In genomic region chr2:1140389-1141003, GRCh38 we compare ENCODE assay signal across 9 cellular contexts.
A peak's percentile ranks its signal among the peaks of the same experiment; 100 is the strongest.
DNase-seq lines count a peak whose midpoint lies in the region; ATAC-seq and TF ChIP-seq lines count a peak whose summit lies in the region.
"Had no signal": no experiment of that assay in that cellular context is flagged by ENCODE, and none has a peak within 500 bp of the region (broad histone marks: within the 10 kb centered on the region; RNA-seq: fewer than 3 reads in every experiment).

No MANE protein-coding gene starts in this region.

- no peak overlapping the region for H3K9ac ChIP-seq in liver (ENCODE audit: low read depth in 1 of 2, low read length in 2 of 2)

- H3K9me3 ChIP-seq in liver (ENCODE audit: control insufficient read depth in 4 of 4, low read length in 3 of 4) (no peaks in the 10 kb centered on the region), tibial nerve (no peaks in the 10 kb centered on the region)
- H3K9me3 ChIP-seq: SJSA1 had no signal

- intact Hi-C loops in lower leg skin (cut with DNase I; ENCODE audit: low total_unique reads) = no loop called here

- H3K27ac Mint-ChIP-seq in brain = no peak overlapping the region

- H3K27me3 Mint-ChIP-seq in brain = peaks cover 4% of the 10 kb centered on the region

- TF ChIP-seq RAD21 in liver (IDR thresholded peaks at IDR 0.05) = peak in 1 of 2 donors; percentile 51

- H3K4me1 ChIP-seq in liver (ENCODE audit: control insufficient read depth in 4 of 4, insufficient read depth in 4 of 4, low read length in 3 of 4) (no peaks in the 10 kb centered on the region), tibial nerve (peaks cover 0 to 4% (median 0%) of the 10 kb centered on the region in 4 donors)

- TF ChIP-seq CTCF in brain (conservative IDR thresholded peaks at IDR 0.05) = peak; percentile 59 to 80
- peak; percentile 69 for TF ChIP-seq CTCF in liver (IDR thresholded peaks at IDR 0.05; ENCODE audit: low read depth, low read length, missing input control)
- peak; percentile 37 to 70 (median 66) for TF ChIP-seq CTCF in tibial nerve (IDR thresholded peaks at IDR 0.05)
- no peak for TF ChIP-seq CTCF in lower leg skin (IDR thresholded peaks at IDR 0.05)

- H3K36me3 ChIP-seq in liver (ENCODE audit: control insufficient read depth in 4 of 4, insufficient read depth in 3 of 4, low read depth in 1 of 4, low read length in 3 of 4) = no peaks in the 10 kb centered on the region
- no peaks in the 10 kb centered on the region for H3K36me3 ChIP-seq in tibial nerve
- H3K36me3 ChIP-seq: SJSA1 had no signal

- DNase-seq in ELF-1 (ENCODE audit: low read depth, low spot score) (peak; percentile 89), SK-N-DZ (ENCODE audit: low spot score) (peak; percentile 17), tibial nerve (ENCODE audit: low spot score in 2 of 2) (no peak), lower leg skin (ENCODE audit: low spot score in 2 of 2) (no peak)

- peaks cover 3 to 9% (median 4%) of the 10 kb centered on the region in 5 experiments for H3K9me3 Mint-ChIP-seq in brain

- H3K27ac ChIP-seq in liver (ENCODE audit: low read depth in 1 of 2, low read length in 2 of 2) = no peak overlapping the region
- H3K27ac ChIP-seq in tibial nerve = peak overlapping the region in 1 of 4 donors; percentile 61
- H3K27ac ChIP-seq: SJSA1 had no signal

- H3K36me3 Mint-ChIP-seq in brain = peaks cover 8% of the 10 kb centered on the region

- H3K4me3 ChIP-seq in liver (ENCODE audit: low read depth in 1 of 3, low read length in 3 of 3) = no peak overlapping the region
- no peak overlapping the region for H3K4me3 ChIP-seq in tibial nerve
- H3K4me3 ChIP-seq in lower leg skin (ENCODE audit: low read depth, poor library complexity, severe bottlenecking) = no peak overlapping the region
- H3K4me3 ChIP-seq: SJSA1 had no signal

- TF ChIP-seq POLR2A in tibial nerve (IDR thresholded peaks at IDR 0.05) (no peak), lower leg skin (IDR thresholded peaks at IDR 0.05) (no peak)

- ATAC-seq in HG02642 (IDR thresholded peaks at IDR 0.05; ENCODE audit: poor library complexity, unreplicated experiment) (peak; percentile 81), GM21717 (IDR thresholded peaks at IDR 0.05; ENCODE audit: unreplicated experiment) (no peak)

- no peak for TF ChIP-seq EP300 in tibial nerve (IDR thresholded peaks at IDR 0.05)

- no peak overlapping the region for H3K4me3 Mint-ChIP-seq in brain

- H3K4me1 Mint-ChIP-seq in brain = no peaks in the 10 kb centered on the region

- 24% methylated on average over 17 of the region's 17 CpGs for WGBS in liver
- 39 to 48% methylated on average over 17 of the region's 17 CpGs for WGBS in tibial nerve, 2 donors
- 37 to 51% methylated on average over 17 of the region's 17 CpGs for WGBS in lower leg skin, 2 donors

- H3K27me3 ChIP-seq in liver (ENCODE audit: control insufficient read depth in 4 of 4, insufficient read depth in 4 of 4, low read length in 3 of 4) (no peaks in the 10 kb centered on the region), tibial nerve (no peaks in the 10 kb centered on the region)
- H3K27me3 ChIP-seq: SJSA1 had no signal

TF ChIP-seq in liver, 16 proteins besides CTCF, POLR2A, EP300 and RAD21:
- no peak for TF ChIP-seq NR2F2 (IDR thresholded peaks at IDR 0.05)
- TF ChIP-seq YY1 (IDR thresholded peaks at IDR 0.05) = no peak
- no peak for TF ChIP-seq ZBTB33 (IDR thresholded peaks at IDR 0.05)
- TF ChIP-seq REST (IDR thresholded peaks at IDR 0.05) = no peak
- no peak for TF ChIP-seq RXRA (IDR thresholded peaks at IDR 0.05)
- no peak for TF ChIP-seq JUND (IDR thresholded peaks at IDR 0.05)
- TF ChIP-seq GABPA (IDR thresholded peaks at IDR 0.05 in 1 of 2, conservative IDR thresholded peaks at IDR 0.05 in 1 of 2) = no peak
- no peak for TF ChIP-seq HNF4G (IDR thresholded peaks at IDR 0.05)
- no peak for TF ChIP-seq FOXA1 (IDR thresholded peaks at IDR 0.05)
- TF ChIP-seq, protein P1, sequence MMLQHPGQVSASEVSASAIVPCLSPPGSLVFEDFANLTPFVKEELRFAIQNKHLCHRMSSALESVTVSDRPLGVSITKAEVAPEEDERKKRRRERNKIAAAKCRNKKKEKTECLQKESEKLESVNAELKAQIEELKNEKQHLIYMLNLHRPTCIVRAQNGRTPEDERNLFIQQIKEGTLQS (IDR thresholded peaks at IDR 0.05) = no peak
- no peak for TF ChIP-seq TAF1 (conservative IDR thresholded peaks at IDR 0.05)

Comparison
In these comparisons a context has a peak if more than half of its experiments do, and no peak if none do; other contexts are left out.
1. DNase-seq: peak in ELF-1 (single experiment) and SK-N-DZ (single experiment); none in tibial nerve (0 of 2) and lower leg skin (0 of 2).
2. CTCF ChIP-seq: peak in brain (2 of 2), liver (single experiment) and tibial nerve (5 of 5); none in lower leg skin (0 of 3).